Comparison of ENCODE assay signal across 16 cellular contexts in the genomic region with DNA sequence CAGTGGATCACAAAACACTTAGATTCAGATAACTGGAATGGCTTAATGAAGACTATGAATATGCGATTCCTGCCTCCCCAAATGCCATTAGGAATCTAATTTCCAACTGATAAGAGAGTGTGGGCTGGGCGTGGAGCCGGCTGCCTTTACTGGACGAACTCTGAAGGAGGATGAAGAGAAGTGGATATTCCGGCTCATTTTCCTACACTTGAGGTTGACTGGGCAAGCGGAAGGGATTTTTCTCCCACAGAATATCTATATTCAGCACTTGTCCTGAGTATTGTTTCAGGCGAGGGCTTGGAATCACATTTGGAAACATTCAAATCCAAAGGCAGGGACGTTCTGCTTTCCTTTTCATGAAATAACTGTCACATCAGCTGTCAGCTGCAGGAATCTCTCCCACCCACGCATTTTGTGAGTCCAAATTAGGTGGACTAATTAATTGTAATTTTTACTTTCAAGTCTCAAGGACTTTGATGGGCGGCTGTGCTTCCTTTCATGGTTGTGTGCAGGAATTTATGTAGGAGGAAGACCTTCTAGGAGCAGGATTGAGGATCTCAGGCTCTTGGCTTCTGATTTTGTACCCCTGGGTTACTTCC.
DNase-seq lines count a peak whose midpoint lies in the region; ATAC-seq and TF ChIP-seq lines count a peak whose summit lies in the region.
"Had no signal": no experiment of that assay in that cellular context is flagged by ENCODE, and none has a peak within 500 bp of the region (broad histone marks: within the 10 kb centered on the region; RNA-seq: fewer than 3 reads in every experiment).

No MANE protein-coding gene starts in this region.

- no peaks in the 10 kb centered on the region for H3K36me3 ChIP-seq in neuron (ENCODE audit: insufficient read depth, low read length)
- H3K36me3 ChIP-seq in MG63, result no peaks in the 10 kb centered on the region
- H3K36me3 ChIP-seq: breast epithelium, gastrocnemius medialis had no signal

- POLR2A ChIA-PET in CD4-positive, alpha-beta T cell (lab: Charles Lee), result no interaction called here
- POLR2A ChIA-PET in T-cell (lab: Charles Lee), result no interaction called here

- H3K4me1 ChIP-seq in neuron (ENCODE audit: insufficient read depth, low read length), result peaks cover 19% of the 10 kb centered on the region
- H3K4me1 ChIP-seq: breast epithelium had no signal

- peak overlapping the region; percentile 47 for H3K27ac Mint-ChIP-seq in CD4-positive, alpha-beta T cell
- H3K27ac Mint-ChIP-seq in T-cell (peak overlapping the region; percentile 23 to 53), endothelial cell (ENCODE audit: unreplicated experiment) (peak overlapping the region; percentile 59)

- H3K4me3 ChIP-seq in neuron (ENCODE audit: low read length) (no peak overlapping the region), MG63 (no peak overlapping the region)
- H3K4me3 ChIP-seq: breast epithelium, gastrocnemius medialis had no signal

- H3K4me3 Mint-ChIP-seq in CD4-positive, alpha-beta T cell, result no peak overlapping the region
- no peak overlapping the region for H3K4me3 Mint-ChIP-seq in T-cell
- H3K4me3 Mint-ChIP-seq in endothelial cell (ENCODE audit: unreplicated experiment), result no peak overlapping the region
- H3K4me3 Mint-ChIP-seq: immature natural killer cell had no signal

- no peak overlapping the region for H3K27ac ChIP-seq in CD4-positive, alpha-beta T cell (ENCODE audit: low read depth, low read length)
- H3K27ac ChIP-seq: gastrocnemius medialis had no signal

- no peak for DNase-seq in CD4-positive, alpha-beta T cell
- no peak for DNase-seq in T-cell
- DNase-seq in endothelial cell (ENCODE audit: low spot score), result no peak
- DNase-seq in MG63, result no peak
- no peak for DNase-seq in SIG-M5 treated with dmso at 0.1 percent for 504 hours (lab: John Stamatoyannopoulos, UW; ENCODE audit: unreplicated experiment)
- no peak for DNase-seq in T-helper 1 cell
- DNase-seq: activated gamma-delta T cell; gastrocnemius medialis; immature natural killer cell; NCI-H1930; stimulated activated CD4-positive, alpha-beta T cell treated with anti-CD3 and anti-CD28 coated beads, Interleukin-12 subunit alpha, Interleukin-12 subunit beta, amount 100 ng/mL, for 4 hours; SW 1271 had no signal

- H3K36me3 Mint-ChIP-seq in CD4-positive, alpha-beta T cell (ENCODE audit: low read depth), result no peaks in the 10 kb centered on the region
- H3K36me3 Mint-ChIP-seq in T-cell (peaks cover 26% of the 10 kb centered on the region), endothelial cell (ENCODE audit: low read depth, unreplicated experiment) (no peaks in the 10 kb centered on the region)

- no peaks in the 10 kb centered on the region for H3K27me3 Mint-ChIP-seq in CD4-positive, alpha-beta T cell
- H3K27me3 Mint-ChIP-seq in T-cell (no peaks in the 10 kb centered on the region), endothelial cell (ENCODE audit: unreplicated experiment) (peaks cover 2% of the 10 kb centered on the region)

- no peak for TF ChIP-seq CTCF in CD4-positive, alpha-beta T cell (IDR thresholded peaks at IDR 0.05)
- no peak for TF ChIP-seq CTCF in endothelial cell (IDR thresholded peaks at IDR 0.05; ENCODE audit: unreplicated experiment)

- intact Hi-C loops in CD4-positive, alpha-beta T cell (cut with DNase I, micrococcal nuclease), result no loop called here

- H3K9me3 ChIP-seq in CD4-positive, alpha-beta T cell (ENCODE audit: control insufficient read depth, low read length), result no peaks in the 10 kb centered on the region
- H3K9me3 ChIP-seq in neuron (ENCODE audit: low read length) (peaks cover 2% of the 10 kb centered on the region), MG63 (no peaks in the 10 kb centered on the region; the same call in 1 of the 2 replicates)
- H3K9me3 ChIP-seq: breast epithelium, gastrocnemius medialis had no signal

- H3K4me1 Mint-ChIP-seq in CD4-positive, alpha-beta T cell (ENCODE audit: low read depth), result peaks cover 73% of the 10 kb centered on the region
- peaks cover 55 to 72% (median 69%) of the 10 kb centered on the region in 3 donors for H3K4me1 Mint-ChIP-seq in T-cell
- H3K4me1 Mint-ChIP-seq in endothelial cell (ENCODE audit: unreplicated experiment), result peaks cover 21% of the 10 kb centered on the region

- H2AFZ ChIP-seq in neuron (ENCODE audit: low read depth, low read length), result peak overlapping the region; percentile 0

- no peak for ATAC-seq in CD4-positive, alpha-beta T cell (ENCODE audit: poor library complexity)
- ATAC-seq in T-cell (replicated peaks in 1 of 4) (no peak), GM19324 (IDR thresholded peaks at IDR 0.05; ENCODE audit: low FRiP score, unreplicated experiment) (no peak)
- ATAC-seq: gastrocnemius medialis, Panc1 had no signal

- peaks cover 4% of the 10 kb centered on the region for H3K9me3 Mint-ChIP-seq in CD4-positive, alpha-beta T cell
- H3K9me3 Mint-ChIP-seq in T-cell (peaks cover 0 to 7% (median 4%) of the 10 kb centered on the region in 3 donors), endothelial cell (ENCODE audit: unreplicated experiment) (no peaks in the 10 kb centered on the region)
- H3K9me3 Mint-ChIP-seq: immature natural killer cell had no signal

- CTCF ChIA-PET in CD4-positive, alpha-beta T cell (lab: Charles Lee), result no interaction called here
- CTCF ChIA-PET in T-cell (lab: Charles Lee), result no interaction called here

- H3K27me3 ChIP-seq in CD4-positive, alpha-beta T cell (ENCODE audit: control insufficient read depth, insufficient read depth, low read length), result no peaks in the 10 kb centered on the region
- no peaks in the 10 kb centered on the region for H3K27me3 ChIP-seq in neuron (ENCODE audit: insufficient read depth, low read length)
- H3K27me3 ChIP-seq in MG63, result no peaks in the 10 kb centered on the region
- H3K27me3 ChIP-seq: breast epithelium, gastrocnemius medialis had no signal
